Comparison of ENCODE assay signal across 19 cellular contexts in genomic region chr14:97280526-97280925, GRCh38.
"Had no signal": no experiment of that assay in that cellular context is flagged by ENCODE, and none has a peak within 500 bp of the region (broad histone marks: within the 10 kb centered on the region; RNA-seq: fewer than 3 reads in every experiment).

No MANE protein-coding gene starts in this region.

- H3K36me3 ChIP-seq: breast epithelium, tibial artery had no signal

- H3K27ac Mint-ChIP-seq: activated CD4-positive, alpha-beta T cell treated with anti-CD3 and anti-CD28 coated beads, Interleukin-2, amount 10 ng/mL, durations not matched to agents 7 days and 5 days; activated naive CD8-positive, alpha-beta T cell; endodermal cell; nephron; stimulated activated naive B cell treated with anti-CD40 and anti-IgM and Interleukin-4, amounts not matched to agents 10 μg/mL and 1 μg/mL and 100 μg/mL, for 72 hours; T-helper 2 cell treated with Interferon-gamma antibody and Interleukin-4, amounts not matched to agents 5 μg/mL and 100 μg/mL, for 36 hours had no signal

- H3K36me3 Mint-ChIP-seq: activated naive CD8-positive, alpha-beta T cell; stimulated activated naive B cell treated with anti-CD40 and anti-IgM and Interleukin-4, amounts not matched to agents 10 μg/mL and 1 μg/mL and 100 μg/mL, for 72 hours had no signal

- DNase-seq: activated CD4-positive, alpha-beta T cell treated with anti-CD3 and anti-CD28 coated beads, Interleukin-2, amount 10 ng/mL, durations not matched to agents 7 days and 5 days; activated CD8-positive, alpha-beta memory T cell treated with anti-CD3 and anti-CD28 coated beads for 24 hours; activated gamma-delta T cell treated with Interleukin-2 at 50 U/mL for 16 hours; endodermal cell; erythroblast; hippocampal formation; kidney; mesenchymal stem cell; occipital lobe; right cardiac atrium; stimulated activated CD4-positive, alpha-beta T cell treated with anti-CD3 and anti-CD28 coated beads, Interleukin-15, amount 100 ng/mL, for 24 hours; stimulated activated CD4-positive, alpha-beta T cell treated with anti-CD3 and anti-CD28 coated beads, Interleukin-4, amount 100 ng/mL, for 1 hour; stimulated activated naive B cell treated with anti-CD40 and anti-IgM and Interleukin-4, amounts not matched to agents 10 μg/mL and 1 μg/mL and 100 μg/mL, for 72 hours; tibial artery had no signal

- H3K27me3 ChIP-seq: tibial artery had no signal

- ATAC-seq: right cardiac atrium; stimulated activated naive B cell treated with anti-CD40 and anti-IgM and Interleukin-4, amounts not matched to agents 10 μg/mL and 1 μg/mL and 100 μg/mL, for 72 hours had no signal

- H3K4me1 ChIP-seq: breast epithelium, tibial artery had no signal

- H3K9me3 ChIP-seq: breast epithelium, tibial artery had no signal

- H3K9me3 Mint-ChIP-seq: activated CD4-positive, alpha-beta T cell treated with anti-CD3 and anti-CD28 coated beads, Interleukin-2, amount 10 ng/mL, durations not matched to agents 7 days and 5 days; endodermal cell; nephron; stimulated activated naive B cell treated with anti-CD40 and anti-IgM and Interleukin-4, amounts not matched to agents 10 μg/mL and 1 μg/mL and 100 μg/mL, for 72 hours; T-helper 2 cell treated with Interferon-gamma antibody and Interleukin-4, amounts not matched to agents 5 μg/mL and 100 μg/mL, for 36 hours had no signal

- H3K27me3 Mint-ChIP-seq: activated CD4-positive, alpha-beta T cell treated with anti-CD3 and anti-CD28 coated beads, Interleukin-2, amount 10 ng/mL, durations not matched to agents 7 days and 5 days had no signal

- H3K4me3 ChIP-seq: breast epithelium, skin epidermis, tibial artery had no signal

- H3K4me1 Mint-ChIP-seq: nephron had no signal

- H3K27ac ChIP-seq: breast epithelium, skin epidermis, tibial artery had no signal

- H3K4me3 Mint-ChIP-seq: activated CD4-positive, alpha-beta T cell treated with anti-CD3 and anti-CD28 coated beads, Interleukin-2, amount 10 ng/mL, durations not matched to agents 7 days and 5 days; activated naive CD8-positive, alpha-beta T cell; endodermal cell; nephron; stimulated activated naive B cell treated with anti-CD40 and anti-IgM and Interleukin-4, amounts not matched to agents 10 μg/mL and 1 μg/mL and 100 μg/mL, for 72 hours; T-helper 2 cell treated with Interferon-gamma antibody and Interleukin-4, amounts not matched to agents 5 μg/mL and 100 μg/mL, for 36 hours had no signal
